12 cellular contexts compared by ENCODE assay signal in the genomic region with DNA sequence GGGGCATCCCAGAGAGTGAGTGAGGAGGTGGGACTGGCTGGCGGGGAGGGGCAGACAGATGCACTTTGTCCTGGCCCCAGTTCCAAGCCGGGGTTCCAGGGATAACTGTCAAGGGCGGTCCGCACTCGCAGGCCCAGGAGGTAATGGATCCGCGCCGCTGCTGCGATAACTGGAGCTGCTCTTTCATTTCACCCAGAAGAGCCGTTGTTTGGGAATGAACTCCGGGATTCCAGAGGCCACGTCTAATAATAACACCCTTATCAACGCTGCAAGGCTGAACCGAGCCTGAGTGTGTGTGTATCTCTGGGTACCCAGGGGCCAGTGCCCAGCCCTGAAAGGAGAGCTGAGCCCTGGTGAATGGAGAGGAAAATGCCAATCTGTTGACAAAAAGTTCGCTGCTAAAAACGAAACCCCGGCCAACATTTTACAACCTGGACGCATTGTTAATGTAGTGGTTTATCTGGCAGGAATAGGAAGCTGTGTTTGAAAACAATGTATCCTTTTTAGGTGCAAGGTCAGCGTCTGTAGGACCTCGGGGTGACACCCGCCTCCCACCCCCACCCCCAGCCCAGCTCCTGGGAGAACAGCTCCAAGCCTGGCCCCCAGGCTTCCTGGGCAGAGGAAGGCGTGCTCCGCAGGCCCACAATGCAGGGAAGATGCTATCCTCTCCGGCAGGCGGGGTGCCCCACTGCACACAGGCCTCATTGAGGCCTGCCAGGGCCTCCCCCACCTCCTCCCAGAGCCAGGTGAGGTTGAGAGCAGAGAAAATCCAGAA.
A peak's percentile ranks its signal among the peaks of the same experiment; 100 is the strongest.
DNase-seq lines count a peak whose midpoint lies in the region; ATAC-seq and TF ChIP-seq lines count a peak whose summit lies in the region.
"Had no signal": no experiment of that assay in that cellular context is flagged by ENCODE, and none has a peak within 500 bp of the region (broad histone marks: within the 10 kb centered on the region; RNA-seq: fewer than 3 reads in every experiment).

No MANE protein-coding gene starts in this region.

- DNase-seq in AG09309 (ENCODE audit: low read depth) (no peak), Right ventricle myocardium inferior (ENCODE audit: missing footprints) (peak; percentile 70), osteoblast (ENCODE audit: insufficient read length, low spot score, missing footprints) (peak; percentile 70), NCI-H1105 treated with DMSO at 0.1 percent for 48 hours (lab: John Stamatoyannopoulos, UW) (no peak), HuH-7.5 (ENCODE audit: low spot score) (no peak)
- DNase-seq in effector memory CD8-positive, alpha-beta T cell: no peak
- DNase-seq: activated CD8-positive, alpha-beta T cell treated with anti-CD3 and anti-CD28 coated beads, Interleukin-2, amount 10 ng/mL, durations not matched to agents 7 days and 5 days; BE2C; NCI-H82; SW 1271 had no signal

- H3K79me2 ChIP-seq in osteoblast (ENCODE audit: insufficient read depth, low read length): no peaks in the 10 kb centered on the region

- intact Hi-C loops in Right ventricle myocardium inferior (cut with DNase I): loop anchor here (2.0 kb wide), 2 partner anchors 77 to 119 kb away; no protein-coding TSS in a partner anchor

- peaks cover 0 to 7% of the 10 kb centered on the region in 2 donors for H3K27me3 Mint-ChIP-seq in effector memory CD8-positive, alpha-beta T cell

- no peaks in the 10 kb centered on the region for H3K36me3 Mint-ChIP-seq in effector memory CD8-positive, alpha-beta T cell (ENCODE audit: insufficient read depth)

- H3K27ac ChIP-seq in osteoblast (ENCODE audit: low read depth, low read length): no peak overlapping the region

- H3K27me3 ChIP-seq in osteoblast (ENCODE audit: insufficient read depth, low read length): no peaks in the 10 kb centered on the region
- H3K27me3 ChIP-seq: BE2C had no signal

- peak overlapping the region; percentile 20 for H3K4me3 ChIP-seq in AG09309 (ENCODE audit: control insufficient read depth, low read depth, low read length)
- peak overlapping the region; percentile 35; the same call in 1 of the 2 replicates for H3K4me3 ChIP-seq in WI38 (ENCODE audit: low read depth, low read length)
- peak overlapping the region; percentile 54 for H3K4me3 ChIP-seq in osteoblast (ENCODE audit: insufficient read depth, low read length)

- no peaks in the 10 kb centered on the region for H3K4me1 ChIP-seq in osteoblast (ENCODE audit: insufficient read depth, low read length)
- H3K4me1 ChIP-seq: BE2C had no signal

- TF ChIP-seq CTCF in AG09309 (IDR thresholded peaks at IDR 0.05; ENCODE audit: control insufficient read depth, insufficient read depth, low read depth, low read length, missing control alignments): no peak
- no peak for TF ChIP-seq CTCF in WI38 (IDR thresholded peaks at IDR 0.05; ENCODE audit: low read depth, low read length)
- no peak for TF ChIP-seq CTCF in osteoblast (IDR thresholded peaks at IDR 0.05; ENCODE audit: extremely low read depth, low read depth, low read length)

- H2AFZ ChIP-seq in osteoblast (ENCODE audit: low read length): peak overlapping the region; percentile 81

- H3K9me3 Mint-ChIP-seq in effector memory CD8-positive, alpha-beta T cell: no peaks in the 10 kb centered on the region

- H3K4me3 Mint-ChIP-seq in effector memory CD8-positive, alpha-beta T cell: no peak overlapping the region
- H3K4me3 Mint-ChIP-seq: activated CD8-positive, alpha-beta T cell treated with anti-CD3 and anti-CD28 coated beads, Interleukin-2, amount 10 ng/mL, durations not matched to agents 7 days and 5 days had no signal

- no peaks in the 10 kb centered on the region for H3K4me1 Mint-ChIP-seq in effector memory CD8-positive, alpha-beta T cell (ENCODE audit: low read depth in 2 of 2)

- ATAC-seq in Right ventricle myocardium inferior (peak; percentile 93), GM18498 (IDR thresholded peaks at IDR 0.05; ENCODE audit: unreplicated experiment) (no peak)
- no peak for ATAC-seq in effector memory CD8-positive, alpha-beta T cell (replicated peaks)
- ATAC-seq: activated CD8-positive, alpha-beta T cell treated with anti-CD3 and anti-CD28 coated beads, Interleukin-2, amount 10 ng/mL, durations not matched to agents 7 days and 5 days had no signal

- H3K4me2 ChIP-seq in osteoblast (ENCODE audit: insufficient read depth, low read length): peak overlapping the region; percentile 68

- no peak overlapping the region for H3K27ac Mint-ChIP-seq in effector memory CD8-positive, alpha-beta T cell
- H3K27ac Mint-ChIP-seq: activated CD8-positive, alpha-beta T cell treated with anti-CD3 and anti-CD28 coated beads, Interleukin-2, amount 10 ng/mL, durations not matched to agents 7 days and 5 days had no signal

- no peaks in the 10 kb centered on the region for H3K36me3 ChIP-seq in osteoblast (ENCODE audit: insufficient read depth, low read length)
- H3K36me3 ChIP-seq: BE2C had no signal

- no peaks in the 10 kb centered on the region for H4K20me1 ChIP-seq in osteoblast (ENCODE audit: insufficient read depth, low read length)

- H3K9me3 ChIP-seq in osteoblast (ENCODE audit: low read depth, low read length): no peaks in the 10 kb centered on the region
- H3K9me3 ChIP-seq: BE2C had no signal

Comparison
In these comparisons a context has a peak if more than half of its experiments do, and no peak if none do; other contexts are left out.
1. DNase-seq: peak in Right ventricle myocardium inferior (single experiment) and osteoblast (single experiment); none in AG09309 (single experiment), effector memory CD8-positive, alpha-beta T cell (0 of 3), NCI-H1105 treated with DMSO at 0.1 percent for 48 hours (single experiment) and HuH-7.5 (single experiment).
2. Peak in every context shown above with its lines, with median percentiles within 50 percentile points of each other: H3K4me3 ChIP-seq.